Comparison of ENCODE assay signal across 19 cellular contexts in genomic region chr7:157800281-157800680, GRCh38.
DNase-seq lines count a peak whose midpoint lies in the region; FAIRE-seq and TF ChIP-seq lines count a peak whose summit lies in the region.
"Had no signal": no experiment of that assay in that cellular context is flagged by ENCODE, and none has a peak within 500 bp of the region (broad histone marks: within the 10 kb centered on the region; RNA-seq: fewer than 3 reads in every experiment).

No MANE protein-coding gene starts in this region.

- peak overlapping the region; percentile 16 for H3K4ac ChIP-seq in H1 (replicated peaks; ENCODE audit: insufficient read length, low read depth, low read length)

- H3F3A ChIP-seq in neural progenitor cell (ENCODE audit: low read depth) = no peaks in the 10 kb centered on the region

- no peaks in the 10 kb centered on the region; the same call in 1 of the 2 replicates for H3K23me2 ChIP-seq in H1 (ENCODE audit: low read depth, low read length)

- H3K27ac ChIP-seq in H1 (ENCODE audit: low read depth, low read length) (no peak overlapping the region), neural progenitor cell (no peak overlapping the region), spleen (no peak overlapping the region)

- peak; percentile 70 for DNase-seq in chondrocyte (ENCODE audit: low spot score)
- no peak for DNase-seq in H1 (ENCODE audit: low read depth in 1 of 2, low spot score in 2 of 2)
- DNase-seq in neural progenitor cell (ENCODE audit: low spot score) = no peak
- DNase-seq in spleen = peak; percentile 47
- no peak for DNase-seq in HFFc6
- no peak for DNase-seq in stimulated activated CD4-positive, alpha-beta T cell treated with anti-CD3 and anti-CD28 coated beads, Interleukin-4, amount 100 ng/mL, for 4 hours
- no peak for DNase-seq in D721Med (ENCODE audit: insufficient read length, low spot score)
- no peak for DNase-seq in GM03348 (ENCODE audit: low spot score)
- DNase-seq: C1 segment of cervical spinal cord; Calu3; CD4-positive, alpha-beta memory T cell; COR-L47; DMS153; DND-41; GOT3; H7; HCEC 1CT had no signal

- no peaks in the 10 kb centered on the region for H3K79me1 ChIP-seq in H1 (ENCODE audit: low read depth, low read length)

- H3K9ac ChIP-seq in H1 (replicated peaks in 1 of 4; ENCODE audit: extremely low read depth in 1 of 4, low read depth in 3 of 4, low read length in 3 of 4) (no peak overlapping the region), neural progenitor cell (no peak overlapping the region)

- no peak overlapping the region for H2BK120ac ChIP-seq in H1 (replicated peaks; ENCODE audit: low read depth, low read length)

- H4K5ac ChIP-seq in H1 (ENCODE audit: insufficient read length, low read depth, low read length) = no peak overlapping the region

- no peak overlapping the region for H2AFZ ChIP-seq in H1 (ENCODE audit: low read length)
- no peak overlapping the region for H2AFZ ChIP-seq in neural progenitor cell (replicated peaks)

- POLR2A ChIA-PET in H1 (lab: Charles Lee; ENCODE audit: partially characterized antibody) = no interaction called here

- H3K36me3 Mint-ChIP-seq in chondrocyte (ENCODE audit: low read depth) (no peaks in the 10 kb centered on the region), neural progenitor cell (peaks cover 7% of the 10 kb centered on the region), HFFc6 (ENCODE audit: low read depth) (peaks cover 8% of the 10 kb centered on the region)
- H3K36me3 Mint-ChIP-seq: CD4-positive, alpha-beta memory T cell had no signal

- peaks cover 3% of the 10 kb centered on the region for H3K27me3 Mint-ChIP-seq in chondrocyte (ENCODE audit: low read depth)
- H3K27me3 Mint-ChIP-seq in neural progenitor cell (ENCODE audit: insufficient read depth, low read depth) = peaks cover 11% of the 10 kb centered on the region
- peaks cover 3% of the 10 kb centered on the region; the same call in 1 of the 2 replicates for H3K27me3 Mint-ChIP-seq in HFFc6 (ENCODE audit: insufficient read depth)
- H3K27me3 Mint-ChIP-seq: CD4-positive, alpha-beta memory T cell had no signal

- no peak for TF ChIP-seq RAD21 in H1 (IDR thresholded peaks at IDR 0.05 in 1 of 2, conservative IDR thresholded peaks at IDR 0.05 in 1 of 2; ENCODE audit: low read depth in 2 of 2, low read length in 2 of 2)

- no peak for TF ChIP-seq EP300 in H1 (IDR thresholded peaks at IDR 0.05; ENCODE audit: borderline replicate concordance in 1 of 2, low read depth in 2 of 2, low read length in 2 of 2)

- H3K4me3 Mint-ChIP-seq in chondrocyte (ENCODE audit: unreplicated experiment) = no peak overlapping the region
- no peak overlapping the region for H3K4me3 Mint-ChIP-seq in neural progenitor cell
- H3K4me3 Mint-ChIP-seq in HFFc6 = no peak overlapping the region
- H3K4me3 Mint-ChIP-seq: CD4-positive, alpha-beta memory T cell had no signal

- H3K36me3 ChIP-seq in H1 (ENCODE audit: control insufficient read depth in 2 of 4, insufficient read depth in 4 of 4, low read length in 3 of 4) = no peaks in the 10 kb centered on the region; a peak in 1 of 8 replicates
- no peaks in the 10 kb centered on the region for H3K36me3 ChIP-seq in neural progenitor cell
- no peaks in the 10 kb centered on the region for H3K36me3 ChIP-seq in spleen

- 86% methylated on average over 15 of the region's 15 CpGs; no CpG with 5 or more reads in 1 of the 2 experiments for WGBS in H1 (ENCODE audit: extremely low coverage in 1 of 2, insufficient coverage in 1 of 2, insufficient read length in 1 of 2, insufficient replicate concordance in 2 of 2, low coverage in 1 of 2, low lambda C conversion rate in 2 of 2, missing lambda C conversion rate in 1 of 2), 2 experiments
- 90 to 96% (median 93%) methylated on average over 15 of the region's 15 CpGs for WGBS in spleen, 5 donors

- H3K18ac ChIP-seq in H1 (ENCODE audit: extremely low read depth, low read length) = no peak overlapping the region

- H3K9me3 Mint-ChIP-seq in chondrocyte (ENCODE audit: low read depth) (peaks cover 12% of the 10 kb centered on the region), neural progenitor cell (peaks cover 13% of the 10 kb centered on the region), HFFc6 (peaks cover 82% of the 10 kb centered on the region)
- H3K9me3 Mint-ChIP-seq: CD4-positive, alpha-beta memory T cell had no signal

- H3K79me2 ChIP-seq in H1 (ENCODE audit: control insufficient read depth in 1 of 2, insufficient read depth in 2 of 2, low read length in 2 of 2) = no peaks in the 10 kb centered on the region
- H3K79me2 ChIP-seq in neural progenitor cell (ENCODE audit: low read depth) = no peaks in the 10 kb centered on the region

- H2BK15ac ChIP-seq in H1 (ENCODE audit: low read length) = no peak overlapping the region

- TF ChIP-seq POLR2A in H1 (IDR thresholded peaks at IDR 0.05; ENCODE audit: control extremely low read depth in 1 of 2, low read depth in 2 of 2, low read length in 2 of 2) = no peak
- TF ChIP-seq POLR2A in spleen (IDR thresholded peaks at IDR 0.05) = no peak

- H2BK12ac ChIP-seq in H1 (ENCODE audit: low read depth, low read length) = no peak overlapping the region; the same call in 1 of the 2 replicates

- H2BK20ac ChIP-seq in H1 (ENCODE audit: low read length) = no peak overlapping the region

- H3K4me2 ChIP-seq in H1 (ENCODE audit: insufficient read depth in 1 of 2, low read depth in 2 of 2, low read length in 2 of 2) (no peak overlapping the region), neural progenitor cell (no peak overlapping the region)

- H2BK5ac ChIP-seq in H1 (ENCODE audit: low read depth, low read length) = no peak overlapping the region

- no peak overlapping the region for H4K8ac ChIP-seq in H1 (ENCODE audit: extremely low read depth, insufficient read depth, low read length)

- H3K56ac ChIP-seq in H1 (replicated peaks; ENCODE audit: insufficient read length, low read depth, low read length) = no peak overlapping the region

- TF ChIP-seq CTCF in chondrocyte (IDR thresholded peaks at IDR 0.05) (no peak), H1 (IDR thresholded peaks at IDR 0.05; ENCODE audit: control extremely low read depth in 1 of 3, insufficient read depth in 1 of 3, low read depth in 1 of 3, low read length in 3 of 3) (no peak), neural progenitor cell (IDR thresholded peaks at IDR 0.05) (no peak), spleen (IDR thresholded peaks at IDR 0.05 in 8 of 11, conservative IDR thresholded peaks at IDR 0.05 in 3 of 11) (no peak), HFFc6 (IDR thresholded peaks at IDR 0.05) (no peak), D721Med (IDR thresholded peaks at IDR 0.05; ENCODE audit: insufficient read depth, missing control alignments) (no peak)

- intact Hi-C loops in spleen (cut with DNase I; ENCODE audit: low total_unique reads) = no loop called here

- CTCF ChIA-PET in H1 (lab: Charles Lee; ENCODE audit: partially characterized antibody) = no interaction called here

- no peaks in the 10 kb centered on the region for H3K27me3 ChIP-seq in H1 (replicated peaks in 1 of 4; ENCODE audit: control insufficient read depth in 3 of 4, extremely low read depth in 1 of 4, insufficient read depth in 3 of 4, low read length in 3 of 4)
- no peaks in the 10 kb centered on the region for H3K27me3 ChIP-seq in neural progenitor cell
- no peaks in the 10 kb centered on the region for H3K27me3 ChIP-seq in spleen (replicated peaks in 1 of 7)

- H3K14ac ChIP-seq in H1 (ENCODE audit: insufficient read length) = no peak overlapping the region

- H3K4me1 Mint-ChIP-seq in chondrocyte (ENCODE audit: low read depth) = no peaks in the 10 kb centered on the region
- peaks cover 27% of the 10 kb centered on the region for H3K4me1 Mint-ChIP-seq in neural progenitor cell
- no peaks in the 10 kb centered on the region for H3K4me1 Mint-ChIP-seq in HFFc6 (ENCODE audit: low read depth)

- peaks cover 2 to 8% (median 5%) of the 10 kb centered on the region in 4 experiments; a peak in 6 of 7 replicates for H3K4me1 ChIP-seq in H1 (replicated peaks in 1 of 4; ENCODE audit: control insufficient read depth in 3 of 4, insufficient read depth in 4 of 4, low read length in 3 of 4)
- H3K4me1 ChIP-seq in neural progenitor cell = peaks cover 6% of the 10 kb centered on the region
- no peaks in the 10 kb centered on the region for H3K4me1 ChIP-seq in spleen

- H4K20me1 ChIP-seq in H1 (replicated peaks in 1 of 2; ENCODE audit: control insufficient read depth in 1 of 2, insufficient read depth in 2 of 2, low read length in 2 of 2) (no peaks in the 10 kb centered on the region), neural progenitor cell (ENCODE audit: low read depth) (no peaks in the 10 kb centered on the region)

- peak overlapping the region; percentile 57 for H4K91ac ChIP-seq in H1 (replicated peaks; ENCODE audit: insufficient read length, low read length)

- H3K9me3 ChIP-seq in H1 (ENCODE audit: insufficient read depth in 2 of 2, low read depth in 1 of 2, low read length in 1 of 2) (no peaks in the 10 kb centered on the region; a peak in 1 of 4 replicates), neural progenitor cell (ENCODE audit: low read depth) (no peaks in the 10 kb centered on the region), spleen (peaks cover 0 to 11% (median 0%) of the 10 kb centered on the region in 8 donors)

- no peak overlapping the region; the same call in 1 of the 2 replicates for H2AK5ac ChIP-seq in H1 (ENCODE audit: low read depth, low read length)

- FAIRE-seq in H1 (lab: Jason Lieb, UNC) = no peak
- FAIRE-seq in D721Med (lab: Jason Lieb, UNC) = no peak
- FAIRE-seq: G401.6, GM12878 had no signal

- no peak overlapping the region for H3K27ac Mint-ChIP-seq in chondrocyte (ENCODE audit: unreplicated experiment)
- peak overlapping the region; percentile 54 for H3K27ac Mint-ChIP-seq in neural progenitor cell
- H3K27ac Mint-ChIP-seq in HFFc6 = no peak overlapping the region
- H3K27ac Mint-ChIP-seq: CD4-positive, alpha-beta memory T cell had no signal

- no peak overlapping the region for H3K4me3 ChIP-seq in H1 (ENCODE audit: extremely low read depth in 1 of 4, insufficient read depth in 2 of 4, low read depth in 3 of 4, low read length in 4 of 4)
- H3K4me3 ChIP-seq in neural progenitor cell = no peak overlapping the region
- H3K4me3 ChIP-seq in spleen = no peak overlapping the region
- H3K4me3 ChIP-seq: GM12878 had no signal

- no peak overlapping the region for H3K23ac ChIP-seq in H1 (ENCODE audit: insufficient read length)

TF ChIP-seq in H1, 55 proteins besides CTCF, POLR2A, EP300 and RAD21 (continues in another document):
- no peak for TF ChIP-seq CTBP2 (IDR thresholded peaks at IDR 0.05; ENCODE audit: borderline replicate concordance, insufficient read depth, insufficient read length, low read length)
- TF ChIP-seq KDM5A (IDR thresholded peaks at IDR 0.05; ENCODE audit: low read length) = no peak
- TF ChIP-seq ZNF274 (IDR thresholded peaks at IDR 0.05; ENCODE audit: borderline replicate concordance, extremely low read depth, low read length) = no peak
- no peak for TF ChIP-seq SIRT6 (IDR thresholded peaks at IDR 0.05; ENCODE audit: low read length)
- TF ChIP-seq PHF8 (conservative IDR thresholded peaks at IDR 0.05; ENCODE audit: low read depth, low read length) = no peak
- TF ChIP-seq TBP (IDR thresholded peaks at IDR 0.05; ENCODE audit: low read depth, low read length) = no peak
- no peak for TF ChIP-seq JUND (IDR thresholded peaks at IDR 0.05; ENCODE audit: low read length)
- no peak for TF ChIP-seq CHD1 (IDR thresholded peaks at IDR 0.05; ENCODE audit: low read depth, low read length)
- no peak for TF ChIP-seq SIX5 (IDR thresholded peaks at IDR 0.05; ENCODE audit: low read depth, low read length)

Comparison
In these comparisons a context has a peak if more than half of its experiments do, and no peak if none do; other contexts are left out.
1. DNase-seq: peak in chondrocyte (single experiment) and spleen (single experiment); none in H1 (0 of 2), neural progenitor cell (single experiment), HFFc6 (single experiment), stimulated activated CD4-positive, alpha-beta T cell treated with anti-CD3 and anti-CD28 coated beads, Interleukin-4, amount 100 ng/mL, for 4 hours (0 of 2), D721Med (single experiment) and GM03348 (single experiment).